Comparison of ENCODE assay signal across 13 cellular contexts in genomic region chr10:44860811-44861751, GRCh38. TPM values are rescaled to one million over a fixed set of nuclear protein-coding genes. Genes with fewer than 3 reads are reported as not detected.
DNase-seq lines count a peak whose midpoint lies in the region; ATAC-seq and TF ChIP-seq lines count a peak whose summit lies in the region.
"Had no signal": no experiment of that assay in that cellular context is flagged by ENCODE, and none has a peak within 500 bp of the region (broad histone marks: within the 10 kb centered on the region; RNA-seq: fewer than 3 reads in every experiment).

No MANE protein-coding gene starts in this region.

- H3K4me3 Mint-ChIP-seq in type B pancreatic cell = no peak overlapping the region
- H3K4me3 Mint-ChIP-seq: IgD-negative memory B cell, mesothelial cell of epicardium, WTC11 had no signal

- ATAC-seq in GM18502 (IDR thresholded peaks at IDR 0.05; ENCODE audit: poor library complexity, unreplicated experiment) = no peak
- ATAC-seq: Panc1, WTC11 had no signal

- no peak for TF ChIP-seq EP300 in ovary (IDR thresholded peaks at IDR 0.05)

- H3K36me3 ChIP-seq in right atrium auricular region = no peaks in the 10 kb centered on the region
- no peaks in the 10 kb centered on the region for H3K36me3 ChIP-seq in ovary

- H3K4me1 ChIP-seq in right atrium auricular region = peaks cover 0 to 36% of the 10 kb centered on the region in 2 donors
- H3K4me1 ChIP-seq in ovary (ENCODE audit: insufficient read depth) = peaks cover 5% of the 10 kb centered on the region

- H3K9me3 Mint-ChIP-seq in type B pancreatic cell = no peaks in the 10 kb centered on the region
- H3K9me3 Mint-ChIP-seq: IgD-negative memory B cell, mesothelial cell of epicardium had no signal

- H3K36me3 Mint-ChIP-seq in type B pancreatic cell = no peaks in the 10 kb centered on the region
- H3K36me3 Mint-ChIP-seq: IgD-negative memory B cell, mesothelial cell of epicardium, WTC11 had no signal

- TF ChIP-seq CTCF in right atrium auricular region (IDR thresholded peaks at IDR 0.05) = no peak
- no peak for TF ChIP-seq CTCF in type B pancreatic cell (conservative IDR thresholded peaks at IDR 0.05)
- no peak for TF ChIP-seq CTCF in ovary (IDR thresholded peaks at IDR 0.05)

- 87 to 93% (median 87%) methylated on average over 10 of the region's 10 CpGs for WGBS in ovary, 3 donors

- H3K27me3 ChIP-seq in right atrium auricular region (no peaks in the 10 kb centered on the region), ovary (no peaks in the 10 kb centered on the region)

- H3K4me1 Mint-ChIP-seq in type B pancreatic cell (ENCODE audit: unreplicated experiment) = peaks cover 25% of the 10 kb centered on the region

- H3K27me3 Mint-ChIP-seq in type B pancreatic cell = peaks cover 22% of the 10 kb centered on the region

- H3K4me3 ChIP-seq in right atrium auricular region (no peak overlapping the region), ovary (no peak overlapping the region)

- no peak overlapping the region for H3K27ac Mint-ChIP-seq in type B pancreatic cell
- H3K27ac Mint-ChIP-seq: mesothelial cell of epicardium, WTC11 had no signal

- DNase-seq in GM04504 (ENCODE audit: low read depth) (peak; percentile 95), T1000 (lab: John Stamatoyannopoulos, UW) (peak; percentile 63), right atrium auricular region (ENCODE audit: low spot score) (peak; percentile 74), type B pancreatic cell (ENCODE audit: extremely low spot score, unreplicated experiment) (peak; percentile 40), ovary (no peak)
- DNase-seq in activated effector memory CD4-positive, alpha-beta T cell treated with anti-CD3 and anti-CD28 coated beads, Interleukin-2, amount 50 U/mL, for 16 hours = no peak
- DNase-seq: retina had no signal

- H3K27ac ChIP-seq in right atrium auricular region = no peak overlapping the region
- no peak overlapping the region for H3K27ac ChIP-seq in ovary

- no peaks in the 10 kb centered on the region for H3K9me3 ChIP-seq in right atrium auricular region
- H3K9me3 ChIP-seq in ovary = no peaks in the 10 kb centered on the region

- no peak for TF ChIP-seq POLR2A in ovary (IDR thresholded peaks at IDR 0.05)

- intact Hi-C loops in ovary (cut with DNase I) = loop anchor here (5.0 to 10.0 kb wide), 3 partner anchors 474 to 1189 kb away; partner anchors contain the start of gene CXCL12 (in 1 of the 4)

RNA-seq across cellular contexts. Expression of gene TMEM72, which starts 50.1 kb away (rescaled TPM):
- total RNA-seq in right atrium auricular region (under 1 TPM in 1 of 2 donors, not detected in 1; 0.15 TPM), type B pancreatic cell (ENCODE audit: low replicate concordance) (0.40 and 1.2 TPM in 2 replicates), ovary (not detected)
- polyA plus RNA-seq in ovary = under 1 TPM in 1 of 2 donors, not detected in 1; 0.05 TPM
- total RNA-seq: glomerular endothelial cell, WTC11 had no signal
- polyA plus RNA-seq: IgD-negative memory B cell had no signal

Comparison
In these comparisons a context has a peak if more than half of its experiments do, and no peak if none do; other contexts are left out.
1. DNase-seq: peak in GM04504 (single experiment), T1000 (single experiment), right atrium auricular region (single experiment) and type B pancreatic cell (single experiment); none in ovary (0 of 5) and activated effector memory CD4-positive, alpha-beta T cell treated with anti-CD3 and anti-CD28 coated beads, Interleukin-2, amount 50 U/mL, for 16 hours (single experiment).